In genomic region chr17:43907425-43907981, GRCh38 we compare ENCODE assay signal across 8 cellular contexts. TPM values are rescaled to one million over a fixed set of nuclear protein-coding genes. Genes with fewer than 3 reads are reported as not detected.
DNase-seq lines count a peak whose midpoint lies in the region; ATAC-seq and TF ChIP-seq lines count a peak whose summit lies in the region.

Gene MPP2, minus strand, starts transcription at chr17:43907536. Its CDS starts 3,076 bp downstream, at chr17:43904460.

- H3K36me3 Mint-ChIP-seq in T-cell = no peaks in the 10 kb centered on the region

- H3K27ac Mint-ChIP-seq in T-cell = peak within 1 kb of the TSS; percentile 27 to 34

- POLR2A ChIA-PET in T-cell (lab: Charles Lee) = interaction anchor here (0.6 kb wide), 3 partner anchors 12 to 63 kb away, joined by 3 to 6 read pairs (median 6); no protein-coding TSS in a partner anchor

- ATAC-seq in T-cell (replicated peaks in 1 of 4) (peak; percentile 68 to 74 (median 68)), left cardiac atrium (peak; percentile 70 to 76)

- H3K9me3 Mint-ChIP-seq in T-cell = no peaks in the 10 kb centered on the region

- in situ Hi-C loops in ACHN (cut with HindIII; ENCODE audit: low pct_ligation_motif_present, low pct_unique_long_range_greater_than_20kb, low sequenced_read_pairs) = no loop called here

- no peak for TF ChIP-seq EP300 in Ishikawa (IDR thresholded peaks at IDR 0.05; ENCODE audit: borderline replicate concordance)

- TF ChIP-seq RAD21 in Ishikawa (IDR thresholded peaks at IDR 0.05; ENCODE audit: low read depth) = no peak

- peak within 1 kb of the TSS; percentile 81 to 89 (median 84) for H3K4me3 Mint-ChIP-seq in T-cell

- H3K4me1 Mint-ChIP-seq in T-cell = peaks cover 15 to 24% (median 17%) of the 10 kb centered on the region in 3 donors

- DNase-seq in C1 segment of cervical spinal cord (lab: John Stamatoyannopoulos, UW) = peak; percentile 23 to 98 (median 84)
- DNase-seq in T-cell = peak; percentile 19 to 72 (median 51)
- DNase-seq in anterior cingulate cortex (lab: John Stamatoyannopoulos, UW) = peak in 57 of 58 donors; percentile 28 to 93 (median 80)
- DNase-seq in left cardiac atrium = peak; percentile 70
- DNase-seq in pons (ENCODE audit: low spot score) = peak; percentile 86
- DNase-seq in ACHN = no peak
- DNase-seq in NCI-H1092 treated with DMSO at 0.1 percent for 48 hours (lab: John Stamatoyannopoulos, UW) = no peak

- CTCF ChIA-PET in T-cell (lab: Charles Lee) = interaction anchor here (0.6 to 1.3 kb wide), 3 partner anchors 9 to 161 kb away, joined by 3 to 8 read pairs (median 5); no protein-coding TSS in a partner anchor

- intact Hi-C loops in left cardiac atrium (cut with DNase I) = no loop called here

- H3K27me3 Mint-ChIP-seq in T-cell = peaks cover 4 to 21% of the 10 kb centered on the region in 2 donors

TF ChIP-seq in Ishikawa, 13 proteins besides CTCF, POLR2A, EP300 and RAD21:
- no peak for TF ChIP-seq YY1 (IDR thresholded peaks at IDR 0.05; ENCODE audit: low read depth)
- 0 out of 2 replicates have a peak, but pooled peaks have one; percentile 3 for TF ChIP-seq EGR1 (IDR thresholded peaks at IDR 0.05)
- TF ChIP-seq MAX (IDR thresholded peaks at IDR 0.05) = peak; percentile 51; the same call in 1 of the 2 replicates
- TF ChIP-seq ZBTB7A (IDR thresholded peaks at IDR 0.05; ENCODE audit: low read depth) = peak; percentile 81; the same call in 1 of the 2 replicates

RNA-seq across cellular contexts. Expression of gene MPP2, which starts in this region (rescaled TPM):
- total RNA-seq in T-cell (1 to 10 TPM; 1.6 to 5.6 (median 3.2) TPM), left cardiac atrium (10 to 100 TPM; 10.7 to 15.9 TPM)

Comparison
In these comparisons a context has a peak if more than half of its experiments do, and no peak if none do; other contexts are left out.
1. DNase-seq: peak in C1 segment of cervical spinal cord (14 of 14), T-cell (34 of 34), anterior cingulate cortex (57 of 58), left cardiac atrium (single experiment) and pons (single experiment); none in ACHN (single experiment) and NCI-H1092 treated with DMSO at 0.1 percent for 48 hours (single experiment).